Comparison of ENCODE assay signal across 1 cellular context in the genomic region with DNA sequence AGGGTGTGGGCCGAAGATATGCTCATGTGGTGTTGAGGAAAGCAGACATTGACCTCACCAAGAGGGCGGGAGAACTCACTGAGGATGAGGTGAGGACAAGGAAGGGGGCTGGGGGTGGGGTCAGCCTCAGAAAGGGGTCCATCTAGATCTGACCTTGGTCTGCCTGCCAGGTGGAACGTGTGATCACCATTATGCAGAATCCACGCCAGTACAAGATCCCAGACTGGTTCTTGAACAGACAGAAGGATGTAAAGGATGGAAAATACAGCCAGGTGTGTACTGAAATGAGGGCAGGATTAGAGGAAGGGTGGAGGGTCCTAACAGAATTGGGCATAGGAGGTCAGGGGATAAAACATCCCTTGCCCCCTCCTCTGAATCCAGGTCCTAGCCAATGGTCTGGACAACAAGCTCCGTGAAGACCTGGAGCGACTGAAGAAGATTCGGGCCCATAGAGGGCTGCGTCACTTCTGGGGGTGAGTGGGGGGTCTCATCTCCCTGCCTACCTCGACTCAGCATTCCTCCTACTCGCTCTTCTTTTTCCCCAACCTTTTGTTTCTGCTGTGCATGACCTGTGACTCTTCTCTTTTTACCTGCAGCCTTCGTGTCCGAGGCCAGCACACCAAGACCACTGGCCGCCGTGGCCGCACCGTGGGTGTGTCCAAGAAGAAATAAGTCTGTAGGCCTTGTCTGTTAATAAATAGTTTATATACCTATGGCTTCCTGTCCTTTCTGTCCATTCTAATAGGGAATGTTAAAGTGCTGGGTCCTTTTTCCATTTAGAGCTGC.
TF ChIP-seq lines count a peak whose summit lies in the region.
"Not testable (repeated sequence)": the region's sequence is repeated elsewhere in the genome, so short reads cannot be mapped to it uniquely, and the experiment has no call there.

No MANE protein-coding gene starts in this region.

TF ChIP-seq in HepG2, 621 proteins besides CTCF, POLR2A, EP300 and RAD21:
- TF ChIP-seq MTA1 (CRISPR knock-in tag; IDR thresholded peaks at IDR 0.05; ENCODE audit: borderline replicate concordance) (0 out of 2 replicates have a peak, but pooled peaks have one; percentile 3), PAF1 (CRISPR knock-in tag; IDR thresholded peaks at IDR 0.05) (peak; percentile 79), RBM22 (optimal IDR thresholded peaks at IDR 0.05; ENCODE audit: low read length) (peak; percentile 65), NONO (CRISPR knock-in tag; conservative IDR thresholded peaks at IDR 0.05) (0 out of 2 replicates have a peak, but pooled peaks have one; percentile 32), RBFOX2 (IDR thresholded peaks at IDR 0.05; ENCODE audit: low read depth, low read length) (peak; percentile 60)
- TF ChIP-seq NONO (IDR thresholded peaks at IDR 0.05): not testable (repeated sequence)
